In genomic region chr1:14334336-14335176, GRCh38 we compare ENCODE assay signal across 1 cellular context.
TF ChIP-seq lines count a peak whose summit lies in the region.

No MANE protein-coding gene starts in this region.

TF ChIP-seq in K562, 482 proteins besides CTCF, POLR2A, EP300 and RAD21 (continued from another document):
- no peak for TF ChIP-seq PBX2 (CRISPR knock-in tag; IDR thresholded peaks at IDR 0.05; ENCODE audit: low read depth)
- TF ChIP-seq PBX2 (tag; conservative IDR thresholded peaks at IDR 0.05; ENCODE audit: low read depth), result peak; percentile 25; the same call in 1 of the 2 replicates
- TF ChIP-seq NR2C2 (CRISPR knock-in tag; IDR thresholded peaks at IDR 0.05), result no peak
- peak; percentile 49; the same call in 1 of the 2 replicates for TF ChIP-seq NR2C2 (tag; IDR thresholded peaks at IDR 0.05)
- TF ChIP-seq ZEB2 (IDR thresholded peaks at IDR 0.05), result peak; percentile 52; the same call in 1 of the 2 replicates
- TF ChIP-seq ZFP36 (IDR thresholded peaks at IDR 0.05; ENCODE audit: low read depth, low read length, partially characterized antibody), result peak; percentile 38
- peak in 1 of 2 experiments; percentile 23 for TF ChIP-seq AFF1 (IDR thresholded peaks at IDR 0.05; ENCODE audit: low read depth in 1 of 2, partially characterized antibody in 2 of 2)
- no peak for TF ChIP-seq POLR3G (IDR thresholded peaks at IDR 0.05; ENCODE audit: extremely low read depth, insufficient read length, insufficient replicate concordance)
- peak; percentile 77 for TF ChIP-seq MEIS2 (IDR thresholded peaks at IDR 0.05; ENCODE audit: partially characterized antibody)
- TF ChIP-seq HDGF (IDR thresholded peaks at IDR 0.05), result 0 out of 2 replicates have a peak, but pooled peaks have one; percentile 29
- peak; percentile 47; the same call in 1 of the 2 replicates for TF ChIP-seq SP1 (CRISPR knock-in tag; IDR thresholded peaks at IDR 0.05)
- TF ChIP-seq ZNF644 (tag; IDR thresholded peaks at IDR 0.05; ENCODE audit: low read depth), result no peak
- TF ChIP-seq KAT7 (CRISPR knock-in tag; IDR thresholded peaks at IDR 0.05; ENCODE audit: borderline replicate concordance), result no peak
- TF ChIP-seq LARP7 (IDR thresholded peaks at IDR 0.05), result peak; percentile 42; the same call in 1 of the 2 replicates
- no peak for TF ChIP-seq THRA (IDR thresholded peaks at IDR 0.05)
- peak; percentile 32; the same call in 1 of the 2 replicates for TF ChIP-seq ATF7 (IDR thresholded peaks at IDR 0.05)
- TF ChIP-seq TRIM24 (IDR thresholded peaks at IDR 0.05), result no peak
- TF ChIP-seq MLLT1 (IDR thresholded peaks at IDR 0.05), result peak in 1 of 2 experiments; percentile 35; a peak in 1 of 4 replicates
- no peak for TF ChIP-seq ZFP1 (CRISPR knock-in tag; IDR thresholded peaks at IDR 0.05)
- peak; percentile 40; the same call in 1 of the 2 replicates for TF ChIP-seq GABPB1 (CRISPR knock-in tag; IDR thresholded peaks at IDR 0.05)
- TF ChIP-seq ZNF696 (CRISPR knock-in tag; conservative IDR thresholded peaks at IDR 0.05), result no peak
- TF ChIP-seq HDAC1 (IDR thresholded peaks at IDR 0.05), result peak in 1 of 2 experiments; percentile 55; a peak in 1 of 4 replicates
- TF ChIP-seq CXXC5 (CRISPR knock-in tag; IDR thresholded peaks at IDR 0.05), result peak; percentile 17; the same call in 1 of the 2 replicates
- 0 out of 2 replicates have a peak, but pooled peaks have one; percentile 28 for TF ChIP-seq ZBTB26 (CRISPR knock-in tag; IDR thresholded peaks at IDR 0.05)
- TF ChIP-seq ARHGAP35 (IDR thresholded peaks at IDR 0.05; ENCODE audit: partially characterized antibody), result no peak
- TF ChIP-seq SRSF1 (IDR thresholded peaks at IDR 0.05; ENCODE audit: low read depth, low read length), result no peak
- 0 out of 2 replicates have a peak, but pooled peaks have one; percentile 23 for TF ChIP-seq MAX (CRISPR knock-in tag; IDR thresholded peaks at IDR 0.05)
